In the genomic region with DNA sequence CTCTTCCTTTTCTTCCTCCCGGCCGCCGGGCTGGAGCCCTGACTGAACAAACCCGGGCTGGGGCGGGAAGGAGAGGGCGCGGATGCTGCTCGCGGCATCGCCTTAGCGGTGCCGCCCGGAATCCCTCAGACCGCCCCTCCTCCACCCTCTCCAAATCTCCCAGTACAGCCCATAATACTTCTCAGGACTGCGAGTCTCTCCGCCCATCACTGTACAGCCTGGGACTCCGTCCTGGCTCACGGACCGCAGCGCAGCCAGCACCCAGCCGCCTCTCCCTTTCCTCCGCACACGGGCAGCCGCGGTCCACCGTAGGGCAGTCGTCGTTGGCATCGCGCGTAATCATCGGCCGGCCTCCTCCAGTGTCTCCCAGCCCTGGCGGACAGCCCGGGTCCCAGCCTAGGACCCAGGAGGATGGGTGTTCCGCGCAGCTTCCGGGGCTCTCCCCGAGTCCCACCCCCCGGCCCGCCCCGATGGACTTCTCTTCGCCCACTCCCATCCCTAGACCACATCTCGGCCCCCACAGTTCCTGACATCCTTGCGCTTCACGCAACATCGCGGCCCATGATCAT, we compare ENCODE assay signal across 8 cellular contexts. TPM values are rescaled to one million over a fixed set of nuclear protein-coding genes. Genes with fewer than 3 reads are reported as not detected.
A peak's percentile ranks its signal among the peaks of the same experiment; 100 is the strongest.
DNase-seq lines count a peak whose midpoint lies in the region; ATAC-seq and TF ChIP-seq lines count a peak whose summit lies in the region.
"Not testable (repeated sequence)": the region's sequence is repeated elsewhere in the genome, so short reads cannot be mapped to it uniquely, and the experiment has no call there.

No MANE protein-coding gene starts in this region.

- not testable (repeated sequence) for H3K36me3 Mint-ChIP-seq in activated CD8-positive, alpha-beta memory T cell treated with anti-CD3 and anti-CD28 coated beads, Interleukin-2, amount 10 ng/mL, durations not matched to agents 7 days and 5 days

- intact Hi-C loops in ovary (cut with DNase I) = not testable (repeated sequence)

- not testable (repeated sequence) for H3K36me3 ChIP-seq in HEK293 (ENCODE audit: control insufficient read depth in 2 of 2, insufficient read depth in 1 of 2, low read length in 2 of 2); iPS-18a (ENCODE audit: control insufficient read depth, low read depth, low read length); ovary; upper lobe of left lung

- not testable (repeated sequence) for TF ChIP-seq CTCF in HEK293 (tag by site-specific recombination; IDR thresholded peaks at IDR 0.05); LNCaP clone FGC (IDR thresholded peaks at IDR 0.05; ENCODE audit: control insufficient read depth, extremely low read depth, insufficient read depth); coronary artery (IDR thresholded peaks at IDR 0.05); ovary (IDR thresholded peaks at IDR 0.05); upper lobe of left lung (IDR thresholded peaks at IDR 0.05)

- H3K27ac Mint-ChIP-seq in activated CD8-positive, alpha-beta memory T cell treated with anti-CD3 and anti-CD28 coated beads, Interleukin-2, amount 10 ng/mL, durations not matched to agents 7 days and 5 days = not testable (repeated sequence)

- TF ChIP-seq EP300 in ovary (IDR thresholded peaks at IDR 0.05); upper lobe of left lung (IDR thresholded peaks at IDR 0.05): not testable (repeated sequence)

- not testable (repeated sequence) for H3K27me3 Mint-ChIP-seq in activated CD8-positive, alpha-beta memory T cell treated with anti-CD3 and anti-CD28 coated beads, Interleukin-2, amount 10 ng/mL, durations not matched to agents 7 days and 5 days

- CTCF ChIA-PET in HEK293 (lab: Yijun Ruan, JAX); activated CD8-positive, alpha-beta memory T cell treated with anti-CD3 and anti-CD28 coated beads, Interleukin-2, amount 10 ng/mL, durations not matched to agents 7 days and 5 days (lab: Charles Lee): not testable (repeated sequence)

- H3K27ac ChIP-seq in HEK293 (ENCODE audit: extremely low read depth, low read depth, low read length) = 0 out of 2 replicates have a peak overlapping the region, but pooled peaks have one; percentile 10
- peak overlapping the region; percentile 51 to 91 for H3K27ac ChIP-seq in coronary artery
- not testable (repeated sequence) for H3K27ac ChIP-seq in iPS-18a (ENCODE audit: low read length); ovary
- peak overlapping the region; percentile 64 to 85 (median 80) for H3K27ac ChIP-seq in upper lobe of left lung

- not testable (repeated sequence) for H3K9ac ChIP-seq in iPS-18a (ENCODE audit: low read length)

- ATAC-seq in GM18502 (IDR thresholded peaks at IDR 0.05; ENCODE audit: poor library complexity, unreplicated experiment) = peak; percentile 3
- peak; percentile 4 for ATAC-seq in activated CD8-positive, alpha-beta memory T cell treated with anti-CD3 and anti-CD28 coated beads, Interleukin-2, amount 10 ng/mL, durations not matched to agents 7 days and 5 days
- ATAC-seq in upper lobe of left lung (ENCODE audit: low FRiP score in 2 of 2) = peak; percentile 63 to 66

- peak overlapping the region; percentile 53 for H3K4me3 ChIP-seq in HEK293 (ENCODE audit: low read depth, low read length)
- H3K4me3 ChIP-seq in LNCaP clone FGC (ENCODE audit: low read depth, low read length) = peak overlapping the region; percentile 49
- H3K4me3 ChIP-seq in coronary artery = peak overlapping the region; percentile 71
- peak overlapping the region; percentile 39 for H3K4me3 ChIP-seq in iPS-18a (ENCODE audit: low read length)
- peak overlapping the region; percentile 42 for H3K4me3 ChIP-seq in ovary
- H3K4me3 ChIP-seq in upper lobe of left lung = peak overlapping the region in 3 of 4 donors; percentile 44 to 56 (median 55)

- not testable (repeated sequence) for H3K4me1 Mint-ChIP-seq in activated CD8-positive, alpha-beta memory T cell treated with anti-CD3 and anti-CD28 coated beads, Interleukin-2, amount 10 ng/mL, durations not matched to agents 7 days and 5 days

- not testable (repeated sequence) for H3K27me3 ChIP-seq in iPS-18a (ENCODE audit: control insufficient read depth, insufficient read depth, low read length); ovary; upper lobe of left lung

- H3K4me3 Mint-ChIP-seq in activated CD8-positive, alpha-beta memory T cell treated with anti-CD3 and anti-CD28 coated beads, Interleukin-2, amount 10 ng/mL, durations not matched to agents 7 days and 5 days = peak overlapping the region; percentile 78

- POLR2A ChIA-PET in HEK293 (lab: Yijun Ruan, JAX) = not testable (repeated sequence)

- not testable (repeated sequence) for TF ChIP-seq POLR2A in ovary (IDR thresholded peaks at IDR 0.05); upper lobe of left lung (IDR thresholded peaks at IDR 0.05)

- H3K4me1 ChIP-seq in HEK293 (ENCODE audit: control insufficient read depth, insufficient read depth, low read length); iPS-18a (ENCODE audit: control insufficient read depth, low read depth, low read length); ovary (ENCODE audit: insufficient read depth); upper lobe of left lung: not testable (repeated sequence)

- no CpG with 5 or more reads among the region's 48 CpGs for WGBS in ovary, 3 donors
- WGBS in upper lobe of left lung, 2 donors = no CpG with 5 or more reads among the region's 48 CpGs

- H3K9me3 ChIP-seq in HEK293 (ENCODE audit: control insufficient read depth, insufficient read depth, low read depth, low read length); iPS-18a (ENCODE audit: control insufficient read depth, low read depth, low read length); ovary; upper lobe of left lung: not testable (repeated sequence)

- DNase-seq in LNCaP clone FGC (ENCODE audit: low read depth); activated CD8-positive, alpha-beta memory T cell treated with anti-CD3 and anti-CD28 coated beads, Interleukin-2, amount 10 ng/mL, durations not matched to agents 7 days and 5 days; coronary artery (ENCODE audit: low spot score): not testable (repeated sequence)
- DNase-seq in ovary (peak in 3 of 5 donors; percentile 34 to 59 (median 38)), upper lobe of left lung (peak in 1 of 2 donors; percentile 83)

- not testable (repeated sequence) for H3K9me3 Mint-ChIP-seq in activated CD8-positive, alpha-beta memory T cell treated with anti-CD3 and anti-CD28 coated beads, Interleukin-2, amount 10 ng/mL, durations not matched to agents 7 days and 5 days (ENCODE audit: low read depth)

TF ChIP-seq in HEK293, 187 proteins besides CTCF, POLR2A, EP300 and RAD21:
- TF ChIP-seq, protein P1, sequence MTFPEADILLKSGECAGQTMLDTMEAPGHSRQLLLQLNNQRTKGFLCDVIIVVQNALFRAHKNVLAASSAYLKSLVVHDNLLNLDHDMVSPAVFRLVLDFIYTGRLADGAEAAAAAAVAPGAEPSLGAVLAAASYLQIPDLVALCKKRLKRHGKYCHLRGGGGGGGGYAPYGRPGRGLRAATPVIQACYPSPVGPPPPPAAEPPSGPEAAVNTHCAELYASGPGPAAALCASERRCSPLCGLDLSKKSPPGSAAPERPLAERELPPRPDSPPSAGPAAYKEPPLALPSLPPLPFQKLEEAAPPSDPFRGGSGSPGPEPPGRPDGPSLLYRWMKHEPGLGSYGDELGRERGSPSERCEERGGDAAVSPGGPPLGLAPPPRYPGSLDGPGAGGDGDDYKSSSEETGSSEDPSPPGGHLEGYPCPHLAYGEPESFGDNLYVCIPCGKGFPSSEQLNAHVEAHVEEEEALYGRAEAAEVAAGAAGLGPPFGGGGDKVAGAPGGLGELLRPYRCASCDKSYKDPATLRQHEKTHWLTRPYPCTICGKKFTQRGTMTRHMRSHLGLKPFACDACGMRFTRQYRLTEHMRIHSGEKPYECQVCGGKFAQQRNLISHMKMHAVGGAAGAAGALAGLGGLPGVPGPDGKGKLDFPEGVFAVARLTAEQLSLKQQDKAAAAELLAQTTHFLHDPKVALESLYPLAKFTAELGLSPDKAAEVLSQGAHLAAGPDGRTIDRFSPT (tag by site-specific recombination; IDR thresholded peaks at IDR 0.05) = 0 out of 2 replicates have a peak, but pooled peaks have one; percentile 36
TF ChIP-seq in HEK293: peak in this region for 1; not testable (repeated sequence) for 186.

RNA-seq across cellular contexts. Expression of gene SRGAP2C, which starts 0.4 kb away (rescaled TPM):
- total RNA-seq in activated CD8-positive, alpha-beta memory T cell treated with anti-CD3 and anti-CD28 coated beads, Interleukin-2, amount 10 ng/mL, durations not matched to agents 7 days and 5 days = 10 to 100 TPM; 37.1 to 40.9 TPM
- total RNA-seq in ovary (10 to 100 TPM; 20.3 to 37.5 (median 26.7) TPM), upper lobe of left lung (10 to 100 TPM; 16.0 to 37.8 (median 35.8) TPM)
- 1 to 10 TPM; 6.4 to 7.9 TPM for polyA plus RNA-seq in ovary

RNA-seq across cellular contexts. Expression of gene FAM72B, which starts 1.1 kb away (rescaled TPM):
- total RNA-seq in activated CD8-positive, alpha-beta memory T cell treated with anti-CD3 and anti-CD28 coated beads, Interleukin-2, amount 10 ng/mL, durations not matched to agents 7 days and 5 days = 10 to 100 TPM; 34.9 to 41.1 TPM
- 1 to 10 TPM in 1 of 7 donors, under 1 TPM in 4, not detected in 2; 0.57 to 1.8 (median 0.94) TPM for total RNA-seq in ovary
- 1 to 10 TPM in 1 of 2 donors, under 1 TPM in 1; 0.52 to 1.2 TPM for polyA plus RNA-seq in ovary
- 1 to 10 TPM in 3 of 6 donors, under 1 TPM in 1, not detected in 2; 0.84 to 3.0 (median 1.6) TPM for total RNA-seq in upper lobe of left lung

Comparison
In these comparisons a context has a peak if more than half of its experiments do, and no peak if none do; other contexts are left out.
1. ATAC-seq: peak in every context shown above with its lines; median percentile 64 in upper lobe of left lung; 4 in activated CD8-positive, alpha-beta memory T cell treated with anti-CD3 and anti-CD28 coated beads, Interleukin-2, amount 10 ng/mL, durations not matched to agents 7 days and 5 days; 3 in GM18502.
2. RNA of gene FAM72B, which starts 1.1 kb away (total RNA-seq): 34.9 to 41.1 TPM in activated CD8-positive, alpha-beta memory T cell treated with anti-CD3 and anti-CD28 coated beads, Interleukin-2, amount 10 ng/mL, durations not matched to agents 7 days and 5 days; 0.84 to 3.0 TPM in upper lobe of left lung and 0.57 to 1.8 TPM in ovary; every median in the first group is over 4 times any median in the second.
3. Peak in every context shown above with its lines, with median percentiles within 50 percentile points of each other: H3K4me3 ChIP-seq.